7 cellular contexts compared by ENCODE assay signal in the genomic region with DNA sequence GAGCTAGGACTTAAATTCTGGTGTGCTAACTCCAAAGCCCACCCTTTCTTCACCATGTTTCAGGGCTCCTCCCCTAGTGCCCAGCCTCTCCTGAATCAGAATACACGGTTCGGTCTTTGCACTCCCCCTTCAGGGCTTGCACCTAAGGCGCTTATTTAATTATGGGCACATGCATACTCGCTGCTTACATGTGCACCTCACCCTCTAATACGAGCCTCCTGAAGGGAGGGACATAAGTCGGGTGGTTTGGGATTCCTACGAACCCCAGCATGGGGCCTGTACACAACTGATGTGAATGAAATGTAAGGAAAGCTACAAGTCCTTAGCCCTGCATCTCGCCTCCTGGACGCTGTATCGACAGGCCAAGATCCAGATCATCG. TPM values are rescaled to one million over a fixed set of nuclear protein-coding genes. Genes with fewer than 3 reads are reported as not detected.
A peak's percentile ranks its signal among the peaks of the same experiment; 100 is the strongest.
DNase-seq lines count a peak whose midpoint lies in the region; ATAC-seq and TF ChIP-seq lines count a peak whose summit lies in the region.

No MANE protein-coding gene starts in this region.

- no peaks in the 10 kb centered on the region for H3K9me3 ChIP-seq in cardiac muscle cell (ENCODE audit: low read depth)

- TF ChIP-seq CTCF in GM13977 (IDR thresholded peaks at IDR 0.05; ENCODE audit: extremely low read depth, insufficient read depth, missing control alignments) (peak; percentile 1), cardiac muscle cell (IDR thresholded peaks at IDR 0.05; ENCODE audit: low read depth, low read length) (peak; percentile 18), lower leg skin (IDR thresholded peaks at IDR 0.05) (no peak)

- no peaks in the 10 kb centered on the region for H3K36me3 Mint-ChIP-seq in activated CD4-positive, alpha-beta memory T cell treated with anti-CD3 and anti-CD28 coated beads, Interleukin-2, amount 10 ng/mL, durations not matched to agents 7 days and 5 days (ENCODE audit: low read depth)

- POLR2A ChIA-PET in activated CD4-positive, alpha-beta memory T cell treated with anti-CD3 and anti-CD28 coated beads, Interleukin-2, amount 10 ng/mL, durations not matched to agents 7 days and 5 days (lab: Charles Lee), result no interaction called here

- in situ Hi-C loops in GM13977 (cut with MboI; ENCODE audit: low pct_unique_long_range_greater_than_20kb, low sequenced_read_pairs, unreplicated experiment), result no loop called here

- no peaks in the 10 kb centered on the region for H3K36me3 ChIP-seq in cardiac muscle cell
- peaks cover 2% of the 10 kb centered on the region for H3K36me3 ChIP-seq in rectal smooth muscle tissue (ENCODE audit: control insufficient read depth, insufficient read depth, low read length)

- intact Hi-C loops in lower leg skin (cut with DNase I; ENCODE audit: low total_unique reads), result no loop called here

- TF ChIP-seq POLR2A in lower leg skin (IDR thresholded peaks at IDR 0.05), result no peak

- DNase-seq in GM13977 (ENCODE audit: low spot score) (no peak), cardiac muscle cell (ENCODE audit: low read depth in 1 of 2, low spot score in 1 of 2) (peak; percentile 5 to 39), HPDE6-E6E7 (ENCODE audit: extremely low spot score) (no peak), lower leg skin (ENCODE audit: low spot score in 2 of 2) (no peak)
- no peak for DNase-seq in activated CD4-positive, alpha-beta memory T cell treated with anti-CD3 and anti-CD28 coated beads, Interleukin-2, amount 10 ng/mL, durations not matched to agents 7 days and 5 days

- peaks cover 10% of the 10 kb centered on the region for H3K27me3 Mint-ChIP-seq in activated CD4-positive, alpha-beta memory T cell treated with anti-CD3 and anti-CD28 coated beads, Interleukin-2, amount 10 ng/mL, durations not matched to agents 7 days and 5 days

- ATAC-seq in HG03432 (IDR thresholded peaks at IDR 0.05; ENCODE audit: unreplicated experiment), result peak; percentile 2

- peaks cover 30% of the 10 kb centered on the region for H3K4me1 Mint-ChIP-seq in activated CD4-positive, alpha-beta memory T cell treated with anti-CD3 and anti-CD28 coated beads, Interleukin-2, amount 10 ng/mL, durations not matched to agents 7 days and 5 days

- H3K27ac ChIP-seq in cardiac muscle cell (peak overlapping the region; percentile 22), rectal smooth muscle tissue (ENCODE audit: low read depth, low read length) (peak overlapping the region; percentile 51)

- H3K4me1 ChIP-seq in cardiac muscle cell (ENCODE audit: low read depth), result no peaks in the 10 kb centered on the region
- peaks cover 5% of the 10 kb centered on the region for H3K4me1 ChIP-seq in rectal smooth muscle tissue (ENCODE audit: control insufficient read depth, insufficient read depth, low read length)

- H3K9me3 Mint-ChIP-seq in activated CD4-positive, alpha-beta memory T cell treated with anti-CD3 and anti-CD28 coated beads, Interleukin-2, amount 10 ng/mL, durations not matched to agents 7 days and 5 days, result no peaks in the 10 kb centered on the region

- peak overlapping the region; percentile 71 for H3K27ac Mint-ChIP-seq in activated CD4-positive, alpha-beta memory T cell treated with anti-CD3 and anti-CD28 coated beads, Interleukin-2, amount 10 ng/mL, durations not matched to agents 7 days and 5 days

- H3K4me3 Mint-ChIP-seq in activated CD4-positive, alpha-beta memory T cell treated with anti-CD3 and anti-CD28 coated beads, Interleukin-2, amount 10 ng/mL, durations not matched to agents 7 days and 5 days, result peak overlapping the region; percentile 74

- WGBS in lower leg skin, 2 donors, result 0 to 7% methylated on average over 11 of the region's 11 CpGs

- CTCF ChIA-PET in activated CD4-positive, alpha-beta memory T cell treated with anti-CD3 and anti-CD28 coated beads, Interleukin-2, amount 10 ng/mL, durations not matched to agents 7 days and 5 days (lab: Charles Lee), result interaction anchor here (2.9 kb wide), 1 partner anchor 194 kb away, joined by 11 read pairs; no protein-coding TSS in a partner anchor

- H3K9ac ChIP-seq in rectal smooth muscle tissue (ENCODE audit: low read length), result peak overlapping the region; percentile 43

- H3K4me3 ChIP-seq in cardiac muscle cell, result peak overlapping the region; percentile 66
- peak overlapping the region; percentile 87 for H3K4me3 ChIP-seq in rectal smooth muscle tissue (ENCODE audit: low read length)
- no peak overlapping the region for H3K4me3 ChIP-seq in lower leg skin (ENCODE audit: low read depth, poor library complexity, severe bottlenecking)

- H3K27me3 ChIP-seq in cardiac muscle cell, result no peaks in the 10 kb centered on the region
- H3K27me3 ChIP-seq in rectal smooth muscle tissue (ENCODE audit: control insufficient read depth, insufficient read depth, low read length), result no peaks in the 10 kb centered on the region

RNA-seq across cellular contexts. Expression of a gene that starts 0.4 kb away (rescaled TPM):
- total RNA-seq in activated CD4-positive, alpha-beta memory T cell treated with anti-CD3 and anti-CD28 coated beads, Interleukin-2, amount 10 ng/mL, durations not matched to agents 7 days and 5 days, result 1 to 10 TPM; 7.9 to 9.9 TPM
- total RNA-seq in cardiac muscle cell, result 20.7 and 37.6 TPM in 2 replicates
- polyA plus RNA-seq in cardiac muscle cell, result 35.1 and 35.4 TPM in 2 replicates
- 10 to 100 TPM; 13.2 to 18.8 (median 14.4) TPM for total RNA-seq in lower leg skin

RNA-seq across cellular contexts. Expression of a gene that starts 5.9 kb away (rescaled TPM):
- total RNA-seq in activated CD4-positive, alpha-beta memory T cell treated with anti-CD3 and anti-CD28 coated beads, Interleukin-2, amount 10 ng/mL, durations not matched to agents 7 days and 5 days, result not detected
- total RNA-seq in cardiac muscle cell, result 39.4 and 53.4 TPM in 2 replicates
- polyA plus RNA-seq in cardiac muscle cell, result 43.4 and 51.2 TPM in 2 replicates
- total RNA-seq in lower leg skin, result 1 to 10 TPM; 2.6 to 9.1 (median 5.0) TPM

RNA-seq across cellular contexts. Expression of a gene that starts 7.5 kb away (rescaled TPM):
- not detected for total RNA-seq in activated CD4-positive, alpha-beta memory T cell treated with anti-CD3 and anti-CD28 coated beads, Interleukin-2, amount 10 ng/mL, durations not matched to agents 7 days and 5 days
- total RNA-seq in cardiac muscle cell, result not detected in 2 replicates
- polyA plus RNA-seq in cardiac muscle cell, result not detected in 2 replicates
- total RNA-seq in lower leg skin, result not detected

RNA-seq across cellular contexts. Expression of a gene that starts 46.9 kb away (rescaled TPM):
- 10 to 100 TPM in 1 of 2 experiments, 1 to 10 TPM in 1; 7.5 to 10.1 TPM for total RNA-seq in activated CD4-positive, alpha-beta memory T cell treated with anti-CD3 and anti-CD28 coated beads, Interleukin-2, amount 10 ng/mL, durations not matched to agents 7 days and 5 days
- total RNA-seq in cardiac muscle cell (1.3 and 2.8 TPM in 2 replicates), lower leg skin (10 to 100 TPM; 22.2 to 28.0 (median 25.6) TPM)
- 2.0 and 4.9 TPM in 2 replicates for polyA plus RNA-seq in cardiac muscle cell

Comparison
In these comparisons a context has a peak if more than half of its experiments do, and no peak if none do; other contexts are left out.
1. DNase-seq: peak in cardiac muscle cell (2 of 2); none in GM13977 (single experiment), activated CD4-positive, alpha-beta memory T cell treated with anti-CD3 and anti-CD28 coated beads, Interleukin-2, amount 10 ng/mL, durations not matched to agents 7 days and 5 days (single experiment), HPDE6-E6E7 (single experiment) and lower leg skin (0 of 2).
2. CTCF ChIP-seq: peak in GM13977 (single experiment) and cardiac muscle cell (single experiment); none in lower leg skin (0 of 3).